10 cellular contexts compared by ENCODE assay signal in the genomic region with DNA sequence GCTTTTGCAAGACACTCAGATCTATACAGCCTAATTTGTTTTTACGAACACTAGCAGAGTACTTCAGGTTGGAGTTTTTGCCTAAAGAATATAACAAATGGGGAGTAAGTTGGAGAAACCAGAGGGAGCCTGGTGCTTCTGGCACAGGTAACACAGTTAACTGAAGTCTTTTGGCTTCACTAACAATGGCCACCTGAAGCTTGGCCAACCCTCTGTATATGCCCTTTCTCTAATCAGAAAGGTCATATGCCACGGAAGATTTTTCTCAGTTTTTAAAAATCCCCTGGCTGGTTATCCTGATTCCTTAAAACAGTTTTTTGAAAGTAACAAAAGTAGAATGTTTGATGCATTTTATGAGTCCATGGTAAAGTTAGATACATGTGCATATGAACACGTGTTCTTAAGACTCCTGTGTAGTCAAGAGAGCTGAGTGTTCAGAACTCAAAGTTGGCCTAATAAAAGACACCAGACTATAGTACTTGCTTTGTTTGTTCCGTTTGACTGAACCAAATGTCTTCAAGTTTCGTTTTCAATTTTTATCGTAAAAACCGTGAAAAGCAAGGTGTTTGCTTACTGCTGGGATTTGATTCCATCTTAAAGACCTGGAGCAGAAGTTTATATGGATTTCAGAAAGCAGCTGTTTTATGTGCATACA.
DNase-seq lines count a peak whose midpoint lies in the region; TF ChIP-seq lines count a peak whose summit lies in the region.
"Had no signal": no experiment of that assay in that cellular context is flagged by ENCODE, and none has a peak within 500 bp of the region (broad histone marks: within the 10 kb centered on the region; RNA-seq: fewer than 3 reads in every experiment).

No MANE protein-coding gene starts in this region.

- H3K27ac Mint-ChIP-seq in activated naive CD4-positive, alpha-beta T cell treated with anti-CD3 and anti-CD28 coated beads, Interleukin-2, amount 10 ng/mL, durations not matched to agents 7 days and 5 days, result no peak overlapping the region

- H3K9me3 Mint-ChIP-seq in activated naive CD4-positive, alpha-beta T cell treated with anti-CD3 and anti-CD28 coated beads, Interleukin-2, amount 10 ng/mL, durations not matched to agents 7 days and 5 days, result no peaks in the 10 kb centered on the region

- peaks cover 27% of the 10 kb centered on the region for H3K27me3 Mint-ChIP-seq in activated naive CD4-positive, alpha-beta T cell treated with anti-CD3 and anti-CD28 coated beads, Interleukin-2, amount 10 ng/mL, durations not matched to agents 7 days and 5 days

- H3K27ac ChIP-seq in KMS-11 (peak overlapping the region; percentile 41), coronary artery (no peak overlapping the region), subcutaneous abdominal adipose tissue (ENCODE audit: low read depth, low read length) (no peak overlapping the region), RWPE1 (no peak overlapping the region)

- H3K4me1 ChIP-seq in KMS-11 (ENCODE audit: low read depth, poor library complexity, severe bottlenecking), result peaks cover 24% of the 10 kb centered on the region
- H3K4me1 ChIP-seq in subcutaneous abdominal adipose tissue (ENCODE audit: control insufficient read depth in 5 of 5, insufficient read depth in 5 of 5, low read length in 5 of 5), result peaks cover 0 to 16% (median 9%) of the 10 kb centered on the region in 5 donors

- H2AFZ ChIP-seq in KMS-11 (ENCODE audit: low read depth), result peak overlapping the region; percentile 83

- no peaks in the 10 kb centered on the region for H3K36me3 Mint-ChIP-seq in activated naive CD4-positive, alpha-beta T cell treated with anti-CD3 and anti-CD28 coated beads, Interleukin-2, amount 10 ng/mL, durations not matched to agents 7 days and 5 days

- peak overlapping the region; percentile 58 for H3K4me2 ChIP-seq in KMS-11

- peaks cover 13% of the 10 kb centered on the region for H3K4me1 Mint-ChIP-seq in activated naive CD4-positive, alpha-beta T cell treated with anti-CD3 and anti-CD28 coated beads, Interleukin-2, amount 10 ng/mL, durations not matched to agents 7 days and 5 days

- no peak overlapping the region for H3K4me3 ChIP-seq in KMS-11 (IDR thresholded peaks at IDR 0.05; ENCODE audit: insufficient read depth, low read depth, low read length)
- H3K4me3 ChIP-seq in coronary artery, result peak overlapping the region; percentile 45
- peak overlapping the region; percentile 41 to 60 (median 54) for H3K4me3 ChIP-seq in subcutaneous abdominal adipose tissue (ENCODE audit: low read depth in 1 of 5, low read length in 5 of 5)

- H3K36me3 ChIP-seq in KMS-11 (ENCODE audit: insufficient read depth) (no peaks in the 10 kb centered on the region), subcutaneous abdominal adipose tissue (ENCODE audit: control insufficient read depth in 5 of 5, insufficient read depth in 5 of 5, low read length in 5 of 5) (no peaks in the 10 kb centered on the region)

- peak overlapping the region; percentile 11 for H3K4me3 Mint-ChIP-seq in activated naive CD4-positive, alpha-beta T cell treated with anti-CD3 and anti-CD28 coated beads, Interleukin-2, amount 10 ng/mL, durations not matched to agents 7 days and 5 days

- POLR2A ChIA-PET in RWPE1 (lab: Yijun Ruan, JAX; ENCODE audit: low non-redundant PET), result no interaction called here

- H3K9me3 ChIP-seq in subcutaneous abdominal adipose tissue (ENCODE audit: control insufficient read depth in 5 of 5, low read length in 5 of 5), result no peaks in the 10 kb centered on the region

- no peaks in the 10 kb centered on the region for H3K79me2 ChIP-seq in KMS-11 (ENCODE audit: insufficient read depth, low read depth)

- CTCF ChIA-PET in activated naive CD4-positive, alpha-beta T cell treated with anti-CD3 and anti-CD28 coated beads, Interleukin-2, amount 10 ng/mL, durations not matched to agents 7 days and 5 days (lab: Charles Lee), result interaction anchor here (1.3 kb wide), 1 partner anchor 39 kb away, joined by 3 read pairs; no protein-coding TSS in a partner anchor
- CTCF ChIA-PET in RWPE1 (lab: Yijun Ruan, JAX), result interaction anchor here (0.7 kb wide), 1 partner anchor 288 kb away, joined by 4 read pairs; no protein-coding TSS in a partner anchor

- H3K9ac ChIP-seq in KMS-11, result peak overlapping the region; percentile 41; the same call in 1 of the 2 replicates
- H3K9ac ChIP-seq in subcutaneous abdominal adipose tissue (ENCODE audit: low read length in 5 of 5), result peak overlapping the region in 1 of 5 donors; percentile 54

- DNase-seq in activated naive CD4-positive, alpha-beta T cell treated with anti-CD3 and anti-CD28 coated beads, Interleukin-2, amount 10 ng/mL, durations not matched to agents 7 days and 5 days, result no peak
- DNase-seq in activated naive CD4-positive, alpha-beta T cell (lab: John Stamatoyannopoulos, UW), result no peak
- DNase-seq in coronary artery (ENCODE audit: low spot score) (no peak), RWPE1 (ENCODE audit: low spot score) (no peak), H4 (ENCODE audit: low spot score) (no peak), NCI-H2029 treated with DMSO at 0.1 percent for 48 hours (lab: John Stamatoyannopoulos, UW) (no peak)
- DNase-seq: amygdala; stimulated activated CD4-positive, alpha-beta T cell treated with anti-CD3 and anti-CD28 coated beads, Interleukin-12 subunit alpha, Interleukin-12 subunit beta, amount 100 ng/mL, for 4 hours had no signal

- TF ChIP-seq CTCF in KMS-11 (conservative IDR thresholded peaks at IDR 0.05; ENCODE audit: low read depth, low read length) (no peak), coronary artery (IDR thresholded peaks at IDR 0.05) (no peak), RWPE1 (conservative IDR thresholded peaks at IDR 0.05; ENCODE audit: low read depth) (no peak)

- H3K27me3 ChIP-seq in KMS-11 (ENCODE audit: insufficient read depth, low read depth), result no peaks in the 10 kb centered on the region
- H3K27me3 ChIP-seq in subcutaneous abdominal adipose tissue (ENCODE audit: control insufficient read depth in 5 of 5, insufficient read depth in 4 of 5, low read length in 5 of 5), result no peaks in the 10 kb centered on the region

- H4K20me1 ChIP-seq in KMS-11 (ENCODE audit: insufficient read depth), result no peaks in the 10 kb centered on the region
